In genomic region chr19:41597600-41598041, GRCh38 we compare ENCODE assay signal across 8 cellular contexts. TPM values are rescaled to one million over a fixed set of nuclear protein-coding genes. Genes with fewer than 3 reads are reported as not detected.
DNase-seq lines count a peak whose midpoint lies in the region; ATAC-seq and TF ChIP-seq lines count a peak whose summit lies in the region.

No MANE protein-coding gene starts in this region.

- no peaks in the 10 kb centered on the region for H3K79me2 ChIP-seq in GM23248 (ENCODE audit: insufficient read depth)

- H2AFZ ChIP-seq in GM23248 = no peak overlapping the region

- DNase-seq in GM23248 (peak; percentile 58), NCI-H226 (peak; percentile 42), caudate nucleus (lab: John Stamatoyannopoulos, UW) (peak in 39 of 61 donors; percentile 1 to 74 (median 17)), kidney tubule cell (ENCODE audit: low spot score) (peak; percentile 68)
- peak; percentile 59 for DNase-seq in activated CD4-positive, CD25-positive, alpha-beta regulatory T cell treated with anti-CD3 and anti-CD28 coated beads, Interleukin-2, amount 50 U/mL, for 16 hours (ENCODE audit: low read depth, low spot score)
- DNase-seq in stimulated activated CD4-positive, alpha-beta T cell treated with anti-CD3 and anti-CD28 coated beads, Interleukin-4, amount 100 ng/mL, for 24 hours = peak; percentile 82

- ATAC-seq in GM19395 (IDR thresholded peaks at IDR 0.05; ENCODE audit: unreplicated experiment) = no peak

- H3K4me1 ChIP-seq in GM23248 (ENCODE audit: insufficient read depth) = no peaks in the 10 kb centered on the region

- H3K9me2 ChIP-seq in GM23248 (ENCODE audit: insufficient read depth) = no peaks in the 10 kb centered on the region

- H4K20me1 ChIP-seq in GM23248 (ENCODE audit: insufficient read depth) = no peaks in the 10 kb centered on the region

- H3K9me3 ChIP-seq in GM23248 (ENCODE audit: low read depth) = no peaks in the 10 kb centered on the region

- peak; percentile 83 for TF ChIP-seq CTCF in C4-2B (conservative IDR thresholded peaks at IDR 0.05)

- no peaks in the 10 kb centered on the region for H3F3A ChIP-seq in GM23248 (ENCODE audit: insufficient read depth)

- H3K27me3 ChIP-seq in GM23248 (replicated peaks; ENCODE audit: insufficient read depth) = no peaks in the 10 kb centered on the region; the same call in 1 of the 2 replicates

- in situ Hi-C loops in GM23248 (cut with MboI) = no loop called here

- no peak overlapping the region for H3K4me2 ChIP-seq in GM23248 (ENCODE audit: unreplicated experiment)

- H3K4me3 ChIP-seq in GM23248 = no peak overlapping the region

- no peak overlapping the region for H3K9ac ChIP-seq in GM23248

- no peak overlapping the region for H3K27ac ChIP-seq in C4-2B
- H3K27ac ChIP-seq in GM23248 = no peak overlapping the region
- H3K27ac ChIP-seq in caudate nucleus (ENCODE audit: low read depth, low read length) = no peak overlapping the region

- no peaks in the 10 kb centered on the region for H3K36me3 ChIP-seq in GM23248 (ENCODE audit: low read depth)

- WGBS in GM23248 (ENCODE audit: low coverage in 1 of 2, low lambda C conversion rate in 2 of 2, missing lambda C conversion rate in 2 of 2), 2 experiments = 6 to 7% methylated on average over 10 of the region's 10 CpGs

RNA-seq across cellular contexts. Expression of gene CEACAM21, which starts 21.7 kb away (rescaled TPM):
- total RNA-seq in GM23248 (2014; rRNA removed; shearing (Covaris generic)) = not detected in 2 replicates
- not detected in 2 replicates for polyA plus RNA-seq in GM23248 (2016; fragmentation: Nextera tagmentation; extraction: Ambion mirVana)

RNA-seq across cellular contexts. Expression of gene CEACAM4, which starts 29.3 kb away (rescaled TPM):
- total RNA-seq in GM23248 (2014; rRNA removed; shearing (Covaris generic)) = not detected in 2 replicates
- polyA plus RNA-seq in GM23248 (2016; fragmentation: Nextera tagmentation; extraction: Ambion mirVana) = not detected in 2 replicates

Comparison
In these comparisons a context has a peak if more than half of its experiments do, and no peak if none do; other contexts are left out.
1. DNase-seq: peak in every context shown above with its lines; median percentile 82 in stimulated activated CD4-positive, alpha-beta T cell treated with anti-CD3 and anti-CD28 coated beads, Interleukin-4, amount 100 ng/mL, for 24 hours; 68 in kidney tubule cell; 59 in activated CD4-positive, CD25-positive, alpha-beta regulatory T cell treated with anti-CD3 and anti-CD28 coated beads, Interleukin-2, amount 50 U/mL, for 16 hours; 58 in GM23248; 42 in NCI-H226; 17 in caudate nucleus.